25 cellular contexts compared by ENCODE assay signal in genomic region chr4:14465057-14465456, GRCh38.
"Had no signal": no experiment of that assay in that cellular context is flagged by ENCODE, and none has a peak within 500 bp of the region (broad histone marks: within the 10 kb centered on the region; RNA-seq: fewer than 3 reads in every experiment).

No MANE protein-coding gene starts in this region.

- DNase-seq: nephron progenitor cell; nucleus accumbens; pancreas; retina; right cardiac atrium; right lobe of liver; sigmoid colon; small intestine; stimulated activated CD4-positive, alpha-beta T cell treated with anti-CD3 and anti-CD28 coated beads, Interleukin-15, amount 100 ng/mL, for 24 hours; stimulated activated CD4-positive, alpha-beta T cell treated with anti-CD3 and anti-CD28 coated beads, Interleukin-2, amount 100 ng/mL, for 24 hours; stimulated activated CD4-positive, alpha-beta T cell treated with anti-CD3 and anti-CD28 coated beads, Interleukin-2, amount 100 ng/mL, for 48 hours; stimulated activated CD4-positive, alpha-beta T cell treated with anti-CD3 and anti-CD28 coated beads, Interleukin-4, amount 100 ng/mL, for 24 hours; stimulated activated naive B cell treated with anti-CD40 and anti-IgM and Interleukin-4, amounts not matched to agents 10 μg/mL and 1 μg/mL and 100 μg/mL, for 72 hours; stimulated activated naive CD4-positive, alpha-beta T cell treated with Interleukin-2 at 50 U/mL for 16 hours; stomach; thyroid gland; trophoblast cell; upper lobe of left lung had no signal

- H3K4me3 ChIP-seq: pancreas, prostate gland, right lobe of liver, sigmoid colon, stomach, thoracic aorta, thyroid gland, tibial nerve, upper lobe of left lung, vagina had no signal

- H3K27me3 ChIP-seq: neutrophil, pancreas, right lobe of liver, sigmoid colon, stomach, thyroid gland, tibial nerve, upper lobe of left lung, vagina had no signal

- H3K27ac ChIP-seq: neutrophil, pancreas, prostate gland, right lobe of liver, sigmoid colon, stomach, thoracic aorta, thyroid gland, tibial nerve, upper lobe of left lung, vagina had no signal

- H3K9me3 ChIP-seq: neutrophil, pancreas, prostate gland, right lobe of liver, sigmoid colon, stomach, thoracic aorta, thyroid gland, tibial nerve, upper lobe of left lung, vagina had no signal

- H3K36me3 ChIP-seq: neutrophil, pancreas, prostate gland, right lobe of liver, sigmoid colon, stomach, thoracic aorta, thyroid gland, tibial nerve, upper lobe of left lung, vagina had no signal

- H3K4me1 ChIP-seq: pancreas, prostate gland, right lobe of liver, sigmoid colon, stomach, thyroid gland, tibial nerve, upper lobe of left lung, vagina had no signal

- ATAC-seq: natural killer cell treated with Interleukin-12 subunit alpha and Interleukin-12 subunit beta and Interleukin-15 and Interleukin-18, amount 100 ng/mL, for 72 hours; pancreas; right lobe of liver; stimulated activated effector memory CD8-positive, alpha-beta T cell treated with anti-CD3 and anti-CD28 coated beads, Interleukin-12 subunit alpha, Interleukin-12 subunit beta, amount 100 ng/mL, for 72 hours; stimulated activated naive B cell treated with anti-CD40 and anti-IgM and Interleukin-4, amounts not matched to agents 10 μg/mL and 1 μg/mL and 100 μg/mL, for 72 hours had no signal
